12 cellular contexts compared by ENCODE assay signal in the genomic region with DNA sequence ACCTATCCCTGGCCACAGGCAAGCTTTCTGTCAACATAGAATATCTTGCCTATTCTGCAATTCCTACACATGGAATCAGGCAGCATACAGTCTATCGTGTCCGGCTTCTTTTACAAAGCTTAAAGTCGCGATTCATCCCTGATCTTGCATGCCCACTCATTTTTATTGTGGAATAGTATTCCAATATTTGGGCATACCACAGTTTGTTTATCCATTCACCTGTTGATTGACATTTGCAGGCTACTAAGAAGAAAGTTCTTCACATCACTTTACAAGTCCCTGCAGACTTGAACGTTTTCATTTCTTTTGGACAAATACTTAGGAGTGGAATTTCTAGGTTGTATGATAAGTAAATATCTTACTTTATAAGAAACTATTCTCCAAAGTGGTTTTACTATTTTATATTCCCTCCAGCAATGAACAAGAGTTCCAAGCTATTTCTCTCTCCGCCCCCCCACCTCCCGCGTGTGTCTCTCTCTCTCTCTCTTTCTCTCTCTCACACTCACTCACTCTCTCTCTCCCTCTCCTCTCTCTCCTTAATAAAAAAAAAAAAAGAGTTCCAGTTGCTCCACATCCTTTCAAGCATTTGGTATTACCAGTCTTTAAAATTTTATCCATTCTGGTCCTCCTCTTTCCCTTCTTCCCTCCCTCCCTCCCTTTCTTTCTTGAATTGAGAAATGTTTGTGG. TPM values are rescaled to one million over a fixed set of nuclear protein-coding genes. Genes with fewer than 3 reads are reported as not detected.
A peak's percentile ranks its signal among the peaks of the same experiment; 100 is the strongest.
DNase-seq lines count a peak whose midpoint lies in the region; ATAC-seq, FAIRE-seq and TF ChIP-seq lines count a peak whose summit lies in the region.
"Had no signal": no experiment of that assay in that cellular context is flagged by ENCODE, and none has a peak within 500 bp of the region (broad histone marks: within the 10 kb centered on the region; RNA-seq: fewer than 3 reads in every experiment).

No MANE protein-coding gene starts in this region.

- H3K36me3 ChIP-seq in BE2C (no peaks in the 10 kb centered on the region; the same call in 1 of the 2 replicates), KMS-11 (ENCODE audit: insufficient read depth) (no peaks in the 10 kb centered on the region), endothelial cell of umbilical vein (ENCODE audit: control insufficient read depth in 2 of 2, extremely low read depth in 1 of 2, insufficient read depth in 2 of 2, low read length in 2 of 2) (no peaks in the 10 kb centered on the region), trophoblast cell (ENCODE audit: control insufficient read depth in 1 of 2, insufficient read depth in 2 of 2, low read length in 2 of 2) (no peaks in the 10 kb centered on the region)
- H3K36me3 ChIP-seq in naive thymus-derived CD4-positive, alpha-beta T cell (ENCODE audit: control insufficient read depth in 2 of 3, insufficient read depth in 3 of 3, low read length in 3 of 3), result no peaks in the 10 kb centered on the region
- H3K36me3 ChIP-seq: spleen had no signal

- TF ChIP-seq CTCF in BE2C (IDR thresholded peaks at IDR 0.05; ENCODE audit: low read depth, low read length), result no peak
- TF ChIP-seq CTCF in KMS-11 (conservative IDR thresholded peaks at IDR 0.05; ENCODE audit: low read depth, low read length), result no peak
- TF ChIP-seq CTCF in endothelial cell of umbilical vein (IDR thresholded peaks at IDR 0.05; ENCODE audit: extremely low read depth in 1 of 2, insufficient read depth in 1 of 2, low read depth in 1 of 2, low read length in 2 of 2), result no peak

- no peak overlapping the region for H3K27ac ChIP-seq in KMS-11
- no peak overlapping the region for H3K27ac ChIP-seq in endothelial cell of umbilical vein (ENCODE audit: insufficient read depth, low read depth, low read length)
- H3K27ac ChIP-seq in trophoblast cell (ENCODE audit: low read depth, low read length), result no peak overlapping the region
- H3K27ac ChIP-seq in naive thymus-derived CD4-positive, alpha-beta T cell (ENCODE audit: low read depth, low read length), result no peak overlapping the region

- no peaks in the 10 kb centered on the region for H3K36me3 Mint-ChIP-seq in naive thymus-derived CD4-positive, alpha-beta T cell

- TF ChIP-seq POLR2A in endothelial cell of umbilical vein (IDR thresholded peaks at IDR 0.05; ENCODE audit: low read depth, low read length), result no peak

- H3K4me1 Mint-ChIP-seq in naive thymus-derived CD4-positive, alpha-beta T cell, result peaks cover 7 to 20% (median 9%) of the 10 kb centered on the region in 7 donors

- no peak overlapping the region for H4K12ac ChIP-seq in trophoblast cell (ENCODE audit: low read depth, low read length)

- no peak overlapping the region for H3K9ac ChIP-seq in KMS-11
- H3K9ac ChIP-seq in endothelial cell of umbilical vein (replicated peaks; ENCODE audit: extremely low read depth, insufficient read depth, low read length), result peak overlapping the region; percentile 65
- no peak overlapping the region for H3K9ac ChIP-seq in trophoblast cell (ENCODE audit: low read length)

- no peak overlapping the region for H2BK12ac ChIP-seq in trophoblast cell (ENCODE audit: low read length)

- H4K20me1 ChIP-seq in KMS-11 (ENCODE audit: insufficient read depth) (no peaks in the 10 kb centered on the region), endothelial cell of umbilical vein (replicated peaks; ENCODE audit: control insufficient read depth, extremely low read depth, insufficient read depth, low read length) (no peaks in the 10 kb centered on the region)

- H2AFZ ChIP-seq in KMS-11 (ENCODE audit: low read depth), result peak overlapping the region; percentile 64; the same call in 1 of the 2 replicates
- H2AFZ ChIP-seq in endothelial cell of umbilical vein (ENCODE audit: low read depth, low read length), result peak overlapping the region; percentile 91
- no peak overlapping the region for H2AFZ ChIP-seq in trophoblast cell (ENCODE audit: insufficient read depth, low read length, poor library complexity)

- H3K79me1 ChIP-seq in trophoblast cell (ENCODE audit: low read length), result peaks cover 4% of the 10 kb centered on the region

- H4K91ac ChIP-seq in trophoblast cell (ENCODE audit: low read depth, low read length), result no peak overlapping the region

- H2AK5ac ChIP-seq in trophoblast cell (ENCODE audit: low read length), result no peak overlapping the region

- WGBS in trophoblast cell (ENCODE audit: extremely low coverage, insufficient coverage, insufficient read length), result 100% methylated on average over 2 of the region's 8 CpGs

- H4K8ac ChIP-seq in trophoblast cell (ENCODE audit: low read depth, low read length), result no peak overlapping the region

- no peaks in the 10 kb centered on the region for H3K9me3 ChIP-seq in BE2C
- no peaks in the 10 kb centered on the region for H3K9me3 ChIP-seq in endothelial cell of umbilical vein (replicated peaks; ENCODE audit: control insufficient read depth, insufficient read depth, low read length)
- H3K9me3 ChIP-seq in trophoblast cell (ENCODE audit: insufficient read depth, low read depth, low read length), result no peaks in the 10 kb centered on the region
- no peaks in the 10 kb centered on the region for H3K9me3 ChIP-seq in naive thymus-derived CD4-positive, alpha-beta T cell (ENCODE audit: control insufficient read depth in 2 of 3, low read length in 3 of 3)
- H3K9me3 ChIP-seq: spleen had no signal

- H2BK120ac ChIP-seq in trophoblast cell (ENCODE audit: insufficient read depth, low read length, poor library complexity), result no peak overlapping the region

- DNase-seq in BE2C (no peak), endothelial cell of umbilical vein (ENCODE audit: low read depth, low spot score) (no peak), trophoblast cell (no peak)
- no peak for DNase-seq in naive thymus-derived CD4-positive, alpha-beta T cell

- no peaks in the 10 kb centered on the region for H3K79me2 ChIP-seq in KMS-11 (ENCODE audit: insufficient read depth, low read depth)
- H3K79me2 ChIP-seq in endothelial cell of umbilical vein (ENCODE audit: control insufficient read depth, insufficient read depth, low read length), result peaks cover 21% of the 10 kb centered on the region
- no peaks in the 10 kb centered on the region for H3K79me2 ChIP-seq in trophoblast cell (ENCODE audit: control insufficient read depth, insufficient read depth, low read length, poor library complexity)

- CTCF ChIA-PET in endothelial cell of umbilical vein (lab: Charles Lee), result interaction anchor here (0.7 to 13.3 kb wide), 23 partner anchors 8 to 590 kb away, joined by 3 to 210 read pairs (median 5); no protein-coding TSS in a partner anchor
- CTCF ChIA-PET in naive thymus-derived CD4-positive, alpha-beta T cell (lab: Charles Lee), result interaction anchor here (1.1 to 1.8 kb wide), 2 partner anchors 176 to 591 kb away, joined by 3 to 5 read pairs; no protein-coding TSS in a partner anchor

- H3K14ac ChIP-seq in trophoblast cell (ENCODE audit: low read length), result no peak overlapping the region

- H3K4me2 ChIP-seq in KMS-11, result peak overlapping the region; percentile 57
- H3K4me2 ChIP-seq in endothelial cell of umbilical vein (ENCODE audit: insufficient read depth, low read length), result peak overlapping the region; percentile 77
- peak overlapping the region; percentile 77 for H3K4me2 ChIP-seq in trophoblast cell (ENCODE audit: low read length)

- H2BK5ac ChIP-seq in trophoblast cell (ENCODE audit: low read depth, low read length, poor library complexity), result no peak overlapping the region

- H3K27ac Mint-ChIP-seq in naive thymus-derived CD4-positive, alpha-beta T cell, result no peak overlapping the region
- H3K27ac Mint-ChIP-seq: activated CD4-positive, alpha-beta T cell treated with anti-CD3 and anti-CD28 coated beads, Interleukin-2, amount 10 ng/mL, durations not matched to agents 24 days and 14 days; activated T-helper 2 cell treated with anti-CD3 and anti-CD28 coated beads, Interferon-gamma antibody, Interleukin-2, Interleukin-4, amounts not matched to agents 10 μg/mL and 5 μg/mL and 100 μg/mL, durations not matched to agents 14 hours and 24 hours and 36 hours had no signal

- H3K27me3 ChIP-seq in BE2C (no peaks in the 10 kb centered on the region), KMS-11 (ENCODE audit: insufficient read depth, low read depth) (no peaks in the 10 kb centered on the region), endothelial cell of umbilical vein (ENCODE audit: control insufficient read depth in 2 of 2, insufficient read depth in 2 of 2, low read length in 2 of 2) (no peaks in the 10 kb centered on the region), trophoblast cell (ENCODE audit: insufficient read depth, low read length) (peaks cover 8% of the 10 kb centered on the region)
- H3K27me3 ChIP-seq in naive thymus-derived CD4-positive, alpha-beta T cell (ENCODE audit: control insufficient read depth in 2 of 2, insufficient read depth in 2 of 2, low read length in 2 of 2), result peaks cover 0 to 3% of the 10 kb centered on the region in 2 donors

- peaks cover 0 to 3% (median 0%) of the 10 kb centered on the region in 11 donors for H3K9me3 Mint-ChIP-seq in naive thymus-derived CD4-positive, alpha-beta T cell
- H3K9me3 Mint-ChIP-seq: activated CD4-positive, alpha-beta T cell treated with anti-CD3 and anti-CD28 coated beads, Interleukin-2, amount 10 ng/mL, durations not matched to agents 24 days and 14 days; activated T-helper 2 cell treated with anti-CD3 and anti-CD28 coated beads, Interferon-gamma antibody, Interleukin-2, Interleukin-4, amounts not matched to agents 10 μg/mL and 5 μg/mL and 100 μg/mL, durations not matched to agents 14 hours and 24 hours and 36 hours; CD4-positive, alpha-beta memory T cell had no signal

- FAIRE-seq in endothelial cell of umbilical vein (lab: Jason Lieb, UNC), result no peak

- POLR2A ChIA-PET in endothelial cell of umbilical vein (lab: Charles Lee), result no interaction called here
- POLR2A ChIA-PET in naive thymus-derived CD4-positive, alpha-beta T cell (lab: Charles Lee), result no interaction called here

- BruUV-seq in endothelial cell of umbilical vein (replicated peaks; lab: Mats Ljungman, UMichigan), result no TSS peak

- H3K4me3 ChIP-seq in BE2C (ENCODE audit: low read depth, low read length), result peak overlapping the region; percentile 79
- H3K4me3 ChIP-seq in KMS-11 (IDR thresholded peaks at IDR 0.05; ENCODE audit: insufficient read depth, low read depth, low read length), result no peak overlapping the region
- H3K4me3 ChIP-seq in endothelial cell of umbilical vein (replicated peaks in 1 of 3; ENCODE audit: insufficient read depth in 1 of 3, low read depth in 1 of 3, low read length in 3 of 3), result peak overlapping the region in 1 of 3 experiments; percentile 46
- no peak overlapping the region for H3K4me3 ChIP-seq in trophoblast cell (ENCODE audit: low read depth, low read length)
- no peak overlapping the region for H3K4me3 ChIP-seq in naive thymus-derived CD4-positive, alpha-beta T cell (ENCODE audit: low read length)

- intact Hi-C loops in endothelial cell of umbilical vein (cut with micrococcal nuclease), result loop anchor here (1.0 to 5.0 kb wide), 3 partner anchors 36 to 526 kb away; no protein-coding TSS in a partner anchor
- intact Hi-C loops in naive thymus-derived CD4-positive, alpha-beta T cell (cut with micrococcal nuclease), result loop anchor here in 1 of 2 donors (5.0 kb wide), 1 partner anchor 114 kb away; the partner anchor contains the start of gene TMX4

- no peak overlapping the region for H3K18ac ChIP-seq in trophoblast cell (ENCODE audit: low read length)

- H3K4ac ChIP-seq in trophoblast cell (ENCODE audit: low read depth, low read length), result no peak overlapping the region

- H3K27me3 Mint-ChIP-seq in naive thymus-derived CD4-positive, alpha-beta T cell, result peaks cover 11 to 58% (median 28%) of the 10 kb centered on the region in 5 donors

- dilution Hi-C loops in endothelial cell of umbilical vein (cut with MboI; ENCODE audit: extremely low pct_ligation_motif_present, low sequenced_read_pairs), result no loop called here

- ATAC-seq in GM18907 (IDR thresholded peaks at IDR 0.05; ENCODE audit: unreplicated experiment) (no peak), HG02884 (IDR thresholded peaks at IDR 0.05; ENCODE audit: unreplicated experiment) (no peak), HG03175 (IDR thresholded peaks at IDR 0.05; ENCODE audit: unreplicated experiment) (no peak)
- ATAC-seq in naive thymus-derived CD4-positive, alpha-beta T cell, result no peak

- peak overlapping the region in 4 of 10 donors; percentile 18 to 80 (median 70) for H3K4me3 Mint-ChIP-seq in naive thymus-derived CD4-positive, alpha-beta T cell

- H3K23ac ChIP-seq in trophoblast cell (ENCODE audit: low read length), result no peak overlapping the region

- H3K4me1 ChIP-seq in BE2C, result peaks cover 15% of the 10 kb centered on the region; the same call in 1 of the 2 replicates
- H3K4me1 ChIP-seq in KMS-11 (ENCODE audit: low read depth, poor library complexity, severe bottlenecking), result peaks cover 18% of the 10 kb centered on the region
- H3K4me1 ChIP-seq in endothelial cell of umbilical vein (ENCODE audit: control insufficient read depth, extremely low read depth, insufficient read depth, low read length), result peaks cover 12% of the 10 kb centered on the region
- peaks cover 3 to 15% of the 10 kb centered on the region in 2 experiments for H3K4me1 ChIP-seq in trophoblast cell (ENCODE audit: control insufficient read depth in 1 of 2, insufficient read depth in 2 of 2, low read length in 2 of 2)
- peaks cover 6 to 16% of the 10 kb centered on the region in 2 donors for H3K4me1 ChIP-seq in naive thymus-derived CD4-positive, alpha-beta T cell (ENCODE audit: control insufficient read depth in 2 of 2, insufficient read depth in 2 of 2, low read length in 2 of 2)

- H3K9me1 ChIP-seq in endothelial cell of umbilical vein (replicated peaks; ENCODE audit: control insufficient read depth, extremely low read depth, insufficient read depth, low read length), result no peaks in the 10 kb centered on the region

RNA-seq across cellular contexts. Expression of gene PLCB1, which starts 1.1 kb away (rescaled TPM):
- 42.4 TPM for polyA plus RNA-seq in BE2C (2012; ENCODE audit: insufficient read depth, insufficient read length, low read depth)
- 38.6 and 53.4 TPM in 2 replicates for total RNA-seq in endothelial cell of umbilical vein
- 5.7 and 10.2 TPM in 2 replicates for polyA plus RNA-seq in endothelial cell of umbilical vein
- 11.0 and 11.4 TPM in 2 replicates for polyA plus RNA-seq in endothelial cell of umbilical vein (2011; cell fraction: cytosol; rRNA removed)
- 24.3 and 27.6 TPM in 2 replicates for polyA plus RNA-seq in endothelial cell of umbilical vein (2011; cell fraction: nucleus; rRNA removed)
- 13.4 and 15.1 TPM in 2 replicates for polyA plus RNA-seq in endothelial cell of umbilical vein (2012)
- 50.0 and 58.0 TPM in 2 replicates for polyA minus RNA-seq in endothelial cell of umbilical vein
- polyA minus RNA-seq in endothelial cell of umbilical vein (2011; cell fraction: cytosol; rRNA and poly(A)+ RNA removed), result 0.61 TPM
- 229 and 237 TPM in 2 replicates for polyA minus RNA-seq in endothelial cell of umbilical vein (2011; cell fraction: nucleus; rRNA and poly(A)+ RNA removed)
- 6.8 and 8.4 TPM in 2 replicates for polyA plus RNA-seq in trophoblast cell (2013)
- 10 to 100 TPM in 1 of 5 experiments, 1 to 10 TPM in 3, under 1 TPM in 1; 0.56 to 17.6 (median 2.3) TPM for total RNA-seq in naive thymus-derived CD4-positive, alpha-beta T cell
- polyA plus RNA-seq in naive thymus-derived CD4-positive, alpha-beta T cell, result 1 to 10 TPM; 1.7 to 2.3 TPM
